Comparison of ENCODE assay signal across 21 cellular contexts in the genomic region with DNA sequence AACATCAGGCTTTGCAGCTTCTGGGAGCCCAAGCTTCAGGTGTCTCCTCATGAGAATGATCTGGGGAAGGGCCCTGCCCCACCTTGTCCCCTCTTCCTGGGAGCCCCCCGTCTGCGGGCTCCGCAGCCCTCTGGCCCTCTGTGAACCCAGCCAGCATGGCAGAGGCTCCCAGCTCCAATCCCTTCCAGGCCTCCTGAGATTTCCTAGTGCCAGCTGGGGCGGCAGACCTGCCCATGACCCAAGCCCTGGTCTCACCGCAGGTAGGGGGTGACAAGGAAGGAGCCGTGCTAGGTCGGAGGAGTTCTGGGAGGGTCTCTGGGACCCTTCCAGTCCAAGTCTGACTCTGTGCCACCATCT. TPM values are rescaled to one million over a fixed set of nuclear protein-coding genes. Genes with fewer than 3 reads are reported as not detected.
A peak's percentile ranks its signal among the peaks of the same experiment; 100 is the strongest.
DNase-seq lines count a peak whose midpoint lies in the region; ATAC-seq and TF ChIP-seq lines count a peak whose summit lies in the region.
"Had no signal": no experiment of that assay in that cellular context is flagged by ENCODE, and none has a peak within 500 bp of the region (broad histone marks: within the 10 kb centered on the region; RNA-seq: fewer than 3 reads in every experiment).

No MANE protein-coding gene starts in this region.

- H3F3A ChIP-seq in GM23338 (replicated peaks; ENCODE audit: low read depth): no peaks in the 10 kb centered on the region

- H2AFZ ChIP-seq in GM23338: no peak overlapping the region
- H2AFZ ChIP-seq: PC-9 had no signal

- intact Hi-C loops in colonic mucosa (cut with DNase I) (no loop called here), lower lobe of right lung (cut with DNase I) (no loop called here), CD14-positive monocyte (cut with micrococcal nuclease) (loop anchor here in 1 of 2 donors (2.0 kb wide), 1 partner anchor 163 kb away; no protein-coding TSS in a partner anchor)

- H3K79me2 ChIP-seq in GM23338 (replicated peaks; ENCODE audit: insufficient read depth): no peaks in the 10 kb centered on the region

- H3K4me1 Mint-ChIP-seq in GM23338 (peaks cover 22% of the 10 kb centered on the region), osteocyte (ENCODE audit: unreplicated experiment) (peaks cover 33% of the 10 kb centered on the region), CD14-positive monocyte (peaks cover 2% of the 10 kb centered on the region)
- peaks cover 0 to 7% of the 10 kb centered on the region in 2 donors for H3K4me1 Mint-ChIP-seq in natural killer cell treated with Interleukin-12 subunit alpha and Interleukin-12 subunit beta and Interleukin-15 and Interleukin-18, amount 100 ng/mL, for 72 hours (ENCODE audit: low read depth in 2 of 2)

- no peak overlapping the region for H3K27ac ChIP-seq in GM23338 (ENCODE audit: low read depth)
- peak overlapping the region; percentile 47 for H3K27ac ChIP-seq in colonic mucosa
- H3K27ac ChIP-seq in lower lobe of right lung: peak overlapping the region; percentile 8
- H3K27ac ChIP-seq: PC-9 had no signal

- H3K36me3 Mint-ChIP-seq in GM23338 (ENCODE audit: low read depth) (no peaks in the 10 kb centered on the region), osteocyte (ENCODE audit: unreplicated experiment) (no peaks in the 10 kb centered on the region), CD14-positive monocyte (no peaks in the 10 kb centered on the region)
- no peaks in the 10 kb centered on the region for H3K36me3 Mint-ChIP-seq in natural killer cell treated with Interleukin-12 subunit alpha and Interleukin-12 subunit beta and Interleukin-15 and Interleukin-18, amount 100 ng/mL, for 72 hours
- H3K36me3 Mint-ChIP-seq: IgD-negative memory B cell had no signal

- no peaks in the 10 kb centered on the region for H3K9me2 ChIP-seq in GM23338 (ENCODE audit: insufficient read depth)

- peak overlapping the region in 1 of 2 donors; percentile 21 for H3K9ac ChIP-seq in colonic mucosa (ENCODE audit: low read depth in 2 of 2, low read length in 2 of 2)

- H3K36me3 ChIP-seq in GM23338 (ENCODE audit: insufficient read depth) (no peaks in the 10 kb centered on the region), colonic mucosa (no peaks in the 10 kb centered on the region), lower lobe of right lung (no peaks in the 10 kb centered on the region)
- H3K36me3 ChIP-seq: HAP-1 had no signal

- no peak for TF ChIP-seq CTCF in GM23338 (conservative IDR thresholded peaks at IDR 0.05; ENCODE audit: low read depth in 2 of 2)
- TF ChIP-seq CTCF in colonic mucosa (IDR thresholded peaks at IDR 0.05): no peak
- no peak for TF ChIP-seq CTCF in lower lobe of right lung (IDR thresholded peaks at IDR 0.05)
- TF ChIP-seq CTCF in osteocyte (IDR thresholded peaks at IDR 0.05): no peak
- no peak for TF ChIP-seq CTCF in CD14-positive monocyte (IDR thresholded peaks at IDR 0.05)
- no peak for TF ChIP-seq CTCF in GM20000 (IDR thresholded peaks at IDR 0.05; ENCODE audit: extremely low read depth, missing control alignments)

- no peak overlapping the region for H3K4me2 ChIP-seq in GM23338
- H3K4me2 ChIP-seq: PC-9 had no signal

- H3K9me3 Mint-ChIP-seq in GM23338: no peaks in the 10 kb centered on the region
- H3K9me3 Mint-ChIP-seq in osteocyte (ENCODE audit: unreplicated experiment): no peaks in the 10 kb centered on the region
- H3K9me3 Mint-ChIP-seq in CD14-positive monocyte: peaks cover 0 to 6% (median 0%) of the 10 kb centered on the region in 7 donors
- H3K9me3 Mint-ChIP-seq in natural killer cell treated with Interleukin-12 subunit alpha and Interleukin-12 subunit beta and Interleukin-15 and Interleukin-18, amount 100 ng/mL, for 72 hours: no peaks in the 10 kb centered on the region

- H3K27ac Mint-ChIP-seq in GM23338 (no peak overlapping the region), osteocyte (ENCODE audit: unreplicated experiment) (no peak overlapping the region), CD14-positive monocyte (no peak overlapping the region)
- H3K27ac Mint-ChIP-seq in natural killer cell treated with Interleukin-12 subunit alpha and Interleukin-12 subunit beta and Interleukin-15 and Interleukin-18, amount 100 ng/mL, for 72 hours: no peak overlapping the region
- H3K27ac Mint-ChIP-seq: B cell; CD4-positive, CD25-positive, alpha-beta regulatory T cell; IgD-negative memory B cell had no signal

- H3K27me3 Mint-ChIP-seq in GM23338 (ENCODE audit: insufficient read depth, low read depth, poor library complexity) (peaks cover 22% of the 10 kb centered on the region), osteocyte (ENCODE audit: unreplicated experiment) (no peaks in the 10 kb centered on the region), CD14-positive monocyte (ENCODE audit: low read depth in 3 of 3) (peaks cover 32 to 65% (median 44%) of the 10 kb centered on the region in 3 donors)
- peaks cover 19 to 33% of the 10 kb centered on the region in 2 donors for H3K27me3 Mint-ChIP-seq in natural killer cell treated with Interleukin-12 subunit alpha and Interleukin-12 subunit beta and Interleukin-15 and Interleukin-18, amount 100 ng/mL, for 72 hours

- H3K9me3 ChIP-seq in colonic mucosa (no peaks in the 10 kb centered on the region), lower lobe of right lung (no peaks in the 10 kb centered on the region)
- H3K9me3 ChIP-seq: HAP-1 had no signal

- ATAC-seq in GM23338 (no peak), lower lobe of right lung (no peak), HG02852 (IDR thresholded peaks at IDR 0.05; ENCODE audit: unreplicated experiment) (no peak)
- no peak for ATAC-seq in natural killer cell treated with Interleukin-12 subunit alpha and Interleukin-12 subunit beta and Interleukin-15 and Interleukin-18, amount 100 ng/mL, for 72 hours

- H3K4me3 ChIP-seq in GM23338: no peak overlapping the region
- H3K4me3 ChIP-seq in colonic mucosa: no peak overlapping the region
- no peak overlapping the region for H3K4me3 ChIP-seq in lower lobe of right lung
- H3K4me3 ChIP-seq: HAP-1, PC-9 had no signal

- peaks cover 6% of the 10 kb centered on the region; the same call in 1 of the 2 replicates for H3K27me3 ChIP-seq in GM23338 (ENCODE audit: insufficient read depth)
- no peaks in the 10 kb centered on the region for H3K27me3 ChIP-seq in colonic mucosa
- H3K27me3 ChIP-seq in lower lobe of right lung (ENCODE audit: low read depth): peaks cover 15% of the 10 kb centered on the region

- H3K4me1 ChIP-seq in GM23338 (ENCODE audit: insufficient read depth) (no peaks in the 10 kb centered on the region), colonic mucosa (peaks cover 13% of the 10 kb centered on the region), lower lobe of right lung (peaks cover 24% of the 10 kb centered on the region)
- H3K4me1 ChIP-seq: HAP-1 had no signal

- H3K4me3 Mint-ChIP-seq in GM23338 (peak overlapping the region; percentile 78), osteocyte (ENCODE audit: unreplicated experiment) (peak overlapping the region; percentile 19), CD14-positive monocyte (peak overlapping the region in 1 of 2 donors; percentile 28)
- no peak overlapping the region for H3K4me3 Mint-ChIP-seq in natural killer cell treated with Interleukin-12 subunit alpha and Interleukin-12 subunit beta and Interleukin-15 and Interleukin-18, amount 100 ng/mL, for 72 hours
- H3K4me3 Mint-ChIP-seq: B cell had no signal

- no peak for DNase-seq in GM23338 (ENCODE audit: low spot score)
- DNase-seq in colonic mucosa: no peak
- DNase-seq in lower lobe of right lung: no peak
- no peak for DNase-seq in osteocyte (ENCODE audit: extremely low spot score, unreplicated experiment)
- no peak for DNase-seq in CD14-positive monocyte (ENCODE audit: low spot score)
- no peak for DNase-seq in natural killer cell treated with Interleukin-12 subunit alpha and Interleukin-12 subunit beta and Interleukin-15 and Interleukin-18, amount 100 ng/mL, for 72 hours (ENCODE audit: low spot score)
- no peak for DNase-seq in GM20000 (ENCODE audit: low spot score)
- DNase-seq: CD4-positive, CD25-positive, alpha-beta regulatory T cell; DMS 273 treated with DMSO at 0.1 percent for 48 hours; DND-41; Karpas-422; NCI-H1417 treated with DMSO at 0.1 percent for 48 hours; NCI-H187 treated with DMSO at 0.1 percent for 48 hours; NCI-H2227 treated with DMSO at 0.1 percent for 48 hours; NCI-H82; PC-9 had no signal

- H4K20me1 ChIP-seq in GM23338 (replicated peaks; ENCODE audit: insufficient read depth): no peaks in the 10 kb centered on the region

TF ChIP-seq in GM23338, 12 proteins besides CTCF, POLR2A, EP300 and RAD21:
- no peak for TF ChIP-seq ZNF114 (CRISPR knock-in tag; IDR thresholded peaks at IDR 0.05)
- TF ChIP-seq JUNB (IDR thresholded peaks at IDR 0.05; ENCODE audit: unreplicated experiment): no peak
- TF ChIP-seq ZNF331 (CRISPR knock-in tag; IDR thresholded peaks at IDR 0.05; ENCODE audit: low read depth): no peak
- no peak for TF ChIP-seq STAT1 (IDR thresholded peaks at IDR 0.05; ENCODE audit: unreplicated experiment)
- TF ChIP-seq NANOG (IDR thresholded peaks at IDR 0.05; ENCODE audit: borderline replicate concordance): no peak

RNA-seq across cellular contexts. Expression of a gene that starts 7.7 kb away (rescaled TPM):
- 25.8 and 26.4 TPM in 2 replicates for total RNA-seq in GM23338 (2014; rRNA removed; shearing (Covaris generic))
- polyA plus RNA-seq in GM23338 (2016; fragmentation: Nextera tagmentation; extraction: Ambion mirVana): 9.0 and 10.2 TPM in 2 replicates
- 10 to 100 TPM; 13.9 to 19.6 TPM for total RNA-seq in colonic mucosa
- total RNA-seq in lower lobe of right lung: 9.5 TPM
- 33.0 and 34.9 TPM in 2 replicates for total RNA-seq in osteocyte
- polyA plus RNA-seq in CD14-positive monocyte: not detected
- under 1 TPM; 0.33 to 0.81 TPM for total RNA-seq in natural killer cell treated with Interleukin-12 subunit alpha and Interleukin-12 subunit beta and Interleukin-15 and Interleukin-18, amount 100 ng/mL, for 72 hours
- polyA plus RNA-seq: IgD-negative memory B cell had no signal

RNA-seq across cellular contexts. Expression of a gene that starts 17.8 kb away (rescaled TPM):
- 25.3 and 26.3 TPM in 2 replicates for total RNA-seq in GM23338 (2014; rRNA removed; shearing (Covaris generic))
- polyA plus RNA-seq in GM23338 (2016; fragmentation: Nextera tagmentation; extraction: Ambion mirVana) (13.6 and 15.2 TPM in 2 replicates), CD14-positive monocyte (under 1 TPM; 0.33 to 0.48 TPM)
- total RNA-seq in colonic mucosa (10 to 100 TPM; 33.1 to 87.1 TPM), lower lobe of right lung (8.2 TPM), osteocyte (26.4 and 27.9 TPM in 2 replicates)
- total RNA-seq in natural killer cell treated with Interleukin-12 subunit alpha and Interleukin-12 subunit beta and Interleukin-15 and Interleukin-18, amount 100 ng/mL, for 72 hours: 100 to 1,000 TPM in 1 of 2 donors, 10 to 100 TPM in 1; 83.6 to 106 TPM

RNA-seq across cellular contexts. Expression of a gene that starts 59.2 kb away (rescaled TPM):
- total RNA-seq in GM23338 (2014; rRNA removed; shearing (Covaris generic)): 12.7 and 13.6 TPM in 2 replicates
- polyA plus RNA-seq in GM23338 (2016; fragmentation: Nextera tagmentation; extraction: Ambion mirVana) (12.2 and 13.5 TPM in 2 replicates), CD14-positive monocyte (not detected)
- total RNA-seq in colonic mucosa (10 to 100 TPM; 74.3 to 98.0 TPM), lower lobe of right lung (8.3 TPM), osteocyte (0.31 TPM in 1 of 2 replicates, not detected in the other)
- total RNA-seq in natural killer cell treated with Interleukin-12 subunit alpha and Interleukin-12 subunit beta and Interleukin-15 and Interleukin-18, amount 100 ng/mL, for 72 hours: under 1 TPM; 0.14 to 0.84 TPM
- total RNA-seq: A172 had no signal
- polyA plus RNA-seq: IgD-negative memory B cell had no signal
